Comparison of ENCODE assay signal across 1 cellular context in the genomic region with DNA sequence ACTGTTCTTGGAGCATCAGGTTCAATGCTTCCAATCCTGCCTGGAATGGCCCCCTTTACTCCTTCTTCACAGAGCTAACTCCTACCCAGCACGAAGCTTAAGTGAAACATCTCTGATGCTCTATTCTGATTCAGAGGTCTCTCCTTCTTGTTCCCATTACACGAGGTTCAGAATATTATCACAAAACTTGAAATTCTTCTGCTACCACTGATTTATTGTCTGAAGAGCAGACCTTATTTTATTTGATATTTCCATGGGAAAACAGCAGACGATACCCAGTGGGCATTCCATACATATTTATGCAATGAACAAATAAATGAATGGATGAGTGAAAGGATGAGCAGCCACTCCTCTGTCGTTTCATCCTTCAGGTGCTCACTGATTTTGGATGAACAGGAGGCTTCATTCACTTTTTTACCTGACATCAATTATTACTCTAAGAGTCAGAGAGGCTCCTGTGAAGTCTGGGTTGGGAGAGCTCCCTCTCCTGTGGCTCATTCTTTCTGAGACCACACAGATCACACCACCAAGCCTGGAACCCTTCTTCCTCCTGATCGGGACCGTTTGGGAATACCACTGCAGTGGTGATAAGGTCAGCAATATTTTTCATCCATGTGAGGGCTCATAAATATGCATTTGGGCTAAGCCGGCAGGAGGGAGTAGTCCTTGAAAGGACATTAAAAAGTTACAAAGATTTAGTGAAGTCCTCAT.
TF ChIP-seq lines count a peak whose summit lies in the region.

No MANE protein-coding gene starts in this region.

TF ChIP-seq in IMR-90, 13 proteins besides CTCF, POLR2A, EP300 and RAD21:
- TF ChIP-seq CEBPB (IDR thresholded peaks at IDR 0.05; ENCODE audit: low read depth, low read length) (no peak), ELK1 (IDR thresholded peaks at IDR 0.05; ENCODE audit: borderline replicate concordance, low read depth, low read length) (no peak), MAZ (IDR thresholded peaks at IDR 0.05; ENCODE audit: borderline replicate concordance, low read depth, low read length) (no peak), CHD1 (IDR thresholded peaks at IDR 0.05; ENCODE audit: low read depth, low read length) (no peak), FOS (IDR thresholded peaks at IDR 0.05; ENCODE audit: low read depth, low read length) (no peak), SMC3 (IDR thresholded peaks at IDR 0.05; ENCODE audit: low read depth, low read length) (no peak), NFE2L2 (IDR thresholded peaks at IDR 0.05; ENCODE audit: low read depth, low read length) (no peak), RFX5 (IDR thresholded peaks at IDR 0.05; ENCODE audit: low read depth, low read length) (no peak), BHLHE40 (IDR thresholded peaks at IDR 0.05; ENCODE audit: low read depth, low read length) (no peak)
- TF ChIP-seq, protein P1, sequence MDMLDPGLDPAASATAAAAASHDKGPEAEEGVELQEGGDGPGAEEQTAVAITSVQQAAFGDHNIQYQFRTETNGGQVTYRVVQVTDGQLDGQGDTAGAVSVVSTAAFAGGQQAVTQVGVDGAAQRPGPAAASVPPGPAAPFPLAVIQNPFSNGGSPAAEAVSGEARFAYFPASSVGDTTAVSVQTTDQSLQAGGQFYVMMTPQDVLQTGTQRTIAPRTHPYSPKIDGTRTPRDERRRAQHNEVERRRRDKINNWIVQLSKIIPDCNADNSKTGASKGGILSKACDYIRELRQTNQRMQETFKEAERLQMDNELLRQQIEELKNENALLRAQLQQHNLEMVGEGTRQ (IDR thresholded peaks at IDR 0.05; ENCODE audit: low read depth, low read length) = no peak
